Comparison of ENCODE assay signal across 18 cellular contexts in genomic region chr6:148398686-148399085, GRCh38. TPM values are rescaled to one million over a fixed set of nuclear protein-coding genes. Genes with fewer than 3 reads are reported as not detected.
DNase-seq lines count a peak whose midpoint lies in the region; ATAC-seq and TF ChIP-seq lines count a peak whose summit lies in the region.
"Had no signal": no experiment of that assay in that cellular context is flagged by ENCODE, and none has a peak within 500 bp of the region (broad histone marks: within the 10 kb centered on the region; RNA-seq: fewer than 3 reads in every experiment).

No MANE protein-coding gene starts in this region.

- H3K4me1 ChIP-seq in mammary epithelial cell (ENCODE audit: insufficient read depth, low read length) (peaks cover 11% of the 10 kb centered on the region), gastrocnemius medialis (peaks cover 12 to 42% of the 10 kb centered on the region in 2 donors)

- no peak overlapping the region for H3K4me2 ChIP-seq in mammary epithelial cell (ENCODE audit: insufficient read depth, low read depth, low read length)

- H3K36me3 ChIP-seq in mammary epithelial cell (ENCODE audit: insufficient read depth, low read length) (no peaks in the 10 kb centered on the region), gastrocnemius medialis (no peaks in the 10 kb centered on the region)
- H3K36me3 ChIP-seq: vagina had no signal

- DNase-seq in Ammon's horn (ENCODE audit: low spot score) (peak; percentile 67), mammary epithelial cell (no peak), inferior parietal cortex (ENCODE audit: extremely low spot score) (peak; percentile 64), gastrocnemius medialis (no peak), GM03348 (ENCODE audit: low spot score) (no peak), NCI-H2227 (lab: John Stamatoyannopoulos, UW; ENCODE audit: unreplicated experiment) (no peak), DMS153 (lab: John Stamatoyannopoulos, UW) (no peak), NCI-H1694 (lab: John Stamatoyannopoulos, UW) (no peak)
- DNase-seq: activated CD4-positive, alpha-beta T cell treated with anti-CD3 and anti-CD28 coated beads for 4 hours; activated naive CD4-positive, alpha-beta T cell treated with anti-CD3 and anti-CD28 coated beads for 36 hours; activated T-cell treated with anti-CD3 and anti-CD28 coated beads, Interleukin-2, amount 50 U/mL, for 72 hours; amniotic stem cell; central memory CD4-positive, alpha-beta T cell; Kasumi-1; NCI-H1092; T-helper 17 cell had no signal

- no peak for TF ChIP-seq POLR2A in gastrocnemius medialis (IDR thresholded peaks at IDR 0.05)

- CTCF ChIA-PET in mammary epithelial cell (lab: Charles Lee; ENCODE audit: low non-redundant PET), result no interaction called here

- BruUV-seq in mammary epithelial cell (replicated peaks; lab: Mats Ljungman, UMichigan), result no TSS peak

- dilution Hi-C loops in mammary epithelial cell (cut with HindIII; ENCODE audit: low sequenced_read_pairs), result no loop called here

- no peak overlapping the region for H3K9ac ChIP-seq in mammary epithelial cell (ENCODE audit: insufficient read depth, low read length)

- intact Hi-C loops in mammary epithelial cell (cut with micrococcal nuclease) (no loop called here), gastrocnemius medialis (cut with DNase I; ENCODE audit: low total_unique reads) (no loop called here)

- H3K9me3 ChIP-seq in mammary epithelial cell (replicated peaks; ENCODE audit: insufficient read depth, low read length) (no peaks in the 10 kb centered on the region), gastrocnemius medialis (no peaks in the 10 kb centered on the region)
- H3K9me3 ChIP-seq: vagina had no signal

- no peaks in the 10 kb centered on the region for H4K20me1 ChIP-seq in mammary epithelial cell (ENCODE audit: insufficient read depth, low read length)

- no peak for ATAC-seq in gastrocnemius medialis
- ATAC-seq: activated T-cell treated with anti-CD3 and anti-CD28 coated beads, Interleukin-2, amount 50 U/mL, for 72 hours; T-helper 17 cell had no signal

- in situ Hi-C loops in mammary epithelial cell (cut with MboI; ENCODE audit: low sequenced_read_pairs in 2 of 2) (no loop called here), gastrocnemius medialis (cut with MboI; ENCODE audit: low sequenced_read_pairs in 4 of 4) (no loop called here)

- 52% methylated on average over 1 of the region's 1 CpG for WGBS in mammary epithelial cell (ENCODE audit: low coverage, missing lambda C conversion rate)

- H3K27me3 ChIP-seq in mammary epithelial cell (ENCODE audit: insufficient read depth, low read length), result no peaks in the 10 kb centered on the region
- H3K27me3 ChIP-seq in gastrocnemius medialis, result no peaks in the 10 kb centered on the region
- H3K27me3 ChIP-seq: vagina had no signal

- no peak for TF ChIP-seq CTCF in mammary epithelial cell (conservative IDR thresholded peaks at IDR 0.05 in 1 of 2, IDR thresholded peaks at IDR 0.05 in 1 of 2; ENCODE audit: extremely low read depth in 1 of 2, insufficient read depth in 1 of 2, low read depth in 1 of 2, low read length in 2 of 2)
- no peak for TF ChIP-seq CTCF in gastrocnemius medialis (IDR thresholded peaks at IDR 0.05 in 4 of 5, conservative IDR thresholded peaks at IDR 0.05 in 1 of 5)

- H3K27ac ChIP-seq in mammary epithelial cell (ENCODE audit: insufficient read depth, low read depth, low read length), result no peak overlapping the region
- peak overlapping the region; percentile 20 to 77 (median 63) for H3K27ac ChIP-seq in gastrocnemius medialis
- H3K27ac ChIP-seq: SK-N-MC had no signal

- H3K4me3 ChIP-seq in mammary epithelial cell (replicated peaks in 1 of 3; ENCODE audit: insufficient read depth in 1 of 3, low read depth in 2 of 3, low read length in 3 of 3) (no peak overlapping the region), gastrocnemius medialis (no peak overlapping the region)
- H3K4me3 ChIP-seq: SK-N-MC, vagina had no signal

- no peaks in the 10 kb centered on the region for H3K79me2 ChIP-seq in mammary epithelial cell (ENCODE audit: insufficient read depth, low read length)

- peak overlapping the region; percentile 62 for H2AFZ ChIP-seq in mammary epithelial cell (ENCODE audit: low read depth, low read length)

RNA-seq across cellular contexts. Expression of gene SASH1, which starts 56.0 kb away (rescaled TPM):
- total RNA-seq in mammary epithelial cell (10 to 100 TPM; 14.9 to 17.3 TPM), gastrocnemius medialis (10 to 100 TPM; 28.2 to 42.4 (median 35.4) TPM)
- 5.0 TPM for polyA plus RNA-seq in mammary epithelial cell
- polyA minus RNA-seq in mammary epithelial cell, result 5.6 TPM
- total RNA-seq: activated naive CD4-positive, alpha-beta T cell treated with anti-CD3 and anti-CD28 coated beads for 36 hours had no signal

Comparison
In these comparisons a context has a peak if more than half of its experiments do, and no peak if none do; other contexts are left out.
1. DNase-seq: peak in Ammon's horn (single experiment) and inferior parietal cortex (single experiment); none in mammary epithelial cell (single experiment), gastrocnemius medialis (0 of 2), GM03348 (single experiment), NCI-H2227 (single experiment), DMS153 (single experiment) and NCI-H1694 (single experiment).